19 cellular contexts compared by ENCODE assay signal in genomic region chr18:45054595-45054994, GRCh38.
"Had no signal": no experiment of that assay in that cellular context is flagged by ENCODE, and none has a peak within 500 bp of the region (broad histone marks: within the 10 kb centered on the region; RNA-seq: fewer than 3 reads in every experiment).

No MANE protein-coding gene starts in this region.

- H3K36me3 ChIP-seq: esophagus squamous epithelium, neutrophil, right lobe of liver, spleen, tibial artery had no signal

- H3K4me1 Mint-ChIP-seq: naive thymus-derived CD8-positive, alpha-beta T cell had no signal

- H3K27me3 Mint-ChIP-seq: dendritic cell treated with granulocyte-macrophage colony-stimulating factor and Interleukin-4, amounts not matched to agents 40 ng/mL and 50 ng/mL, for 4 days; naive thymus-derived CD8-positive, alpha-beta T cell; stimulated activated memory B cell treated with anti-CD40 and anti-IgM and Interleukin-4, amounts not matched to agents 10 μg/mL and 1 μg/mL and 100 μg/mL, for 72 hours had no signal

- H3K4me3 Mint-ChIP-seq: dendritic cell treated with granulocyte-macrophage colony-stimulating factor and Interleukin-4, amounts not matched to agents 40 ng/mL and 50 ng/mL, for 4 days; naive thymus-derived CD8-positive, alpha-beta T cell; stimulated activated memory B cell treated with anti-CD40 and anti-IgM and Interleukin-4, amounts not matched to agents 10 μg/mL and 1 μg/mL and 100 μg/mL, for 72 hours; stimulated activated naive CD8-positive, alpha-beta T cell treated with anti-CD3 and anti-CD28 coated beads, Interleukin-15, Interleukin-2, amounts not matched to agents 100 ng/mL and 50 ng/mL, for 24 hours had no signal

- H3K9me3 ChIP-seq: esophagus squamous epithelium, neutrophil, psoas muscle, right lobe of liver, spleen, tibial artery had no signal

- H3K27me3 ChIP-seq: esophagus squamous epithelium, foreskin keratinocyte, neutrophil, right lobe of liver, spleen, tibial artery had no signal

- H3K4me1 ChIP-seq: right lobe of liver, spleen had no signal

- H3K36me3 Mint-ChIP-seq: naive thymus-derived CD8-positive, alpha-beta T cell had no signal

- H3K27ac ChIP-seq: esophagus squamous epithelium, foreskin keratinocyte, neutrophil, psoas muscle, right lobe of liver, spleen, tibial artery had no signal

- H3K27ac Mint-ChIP-seq: dendritic cell treated with granulocyte-macrophage colony-stimulating factor and Interleukin-4, amounts not matched to agents 40 ng/mL and 50 ng/mL, for 4 days; naive thymus-derived CD8-positive, alpha-beta T cell; stimulated activated naive CD8-positive, alpha-beta T cell treated with anti-CD3 and anti-CD28 coated beads, Interleukin-15, Interleukin-2, amounts not matched to agents 100 ng/mL and 50 ng/mL, for 24 hours had no signal

- DNase-seq: esophagus squamous epithelium; foreskin keratinocyte; kidney; left cardiac atrium; left ventricle myocardium superior; naive thymus-derived CD8-positive, alpha-beta T cell; psoas muscle; retina; right lobe of liver; spleen; stimulated activated CD4-positive, alpha-beta T cell treated with anti-CD3 and anti-CD28 coated beads, Interleukin-15, amount 100 ng/mL, for 24 hours; stimulated activated CD4-positive, alpha-beta T cell treated with anti-CD3 and anti-CD28 coated beads, Interleukin-1b, Interleukin-23, amount 100 ng/mL, for 48 hours; stimulated activated CD4-positive, alpha-beta T cell treated with anti-CD3 and anti-CD28 coated beads, Interleukin-4, amount 100 ng/mL, for 24 hours; tibial artery had no signal

- H3K9me3 Mint-ChIP-seq: dendritic cell treated with granulocyte-macrophage colony-stimulating factor and Interleukin-4, amounts not matched to agents 40 ng/mL and 50 ng/mL, for 4 days; naive thymus-derived CD8-positive, alpha-beta T cell; stimulated activated memory B cell treated with anti-CD40 and anti-IgM and Interleukin-4, amounts not matched to agents 10 μg/mL and 1 μg/mL and 100 μg/mL, for 72 hours; stimulated activated naive CD8-positive, alpha-beta T cell treated with anti-CD3 and anti-CD28 coated beads, Interleukin-15, Interleukin-2, amounts not matched to agents 100 ng/mL and 50 ng/mL, for 24 hours had no signal

- H3K4me3 ChIP-seq: esophagus squamous epithelium, lung, psoas muscle, right lobe of liver, spleen, tibial artery had no signal

- ATAC-seq: foreskin keratinocyte; left cardiac atrium; left ventricle myocardium superior; naive thymus-derived CD8-positive, alpha-beta T cell; psoas muscle; right lobe of liver; stimulated activated memory B cell treated with anti-CD40 and anti-IgM and Interleukin-4, amounts not matched to agents 10 μg/mL and 1 μg/mL and 100 μg/mL, for 72 hours had no signal
